15 cellular contexts compared by ENCODE assay signal in genomic region chr6:169863710-169864109, GRCh38.
DNase-seq lines count a peak whose midpoint lies in the region; ATAC-seq and TF ChIP-seq lines count a peak whose summit lies in the region.
"Had no signal": no experiment of that assay in that cellular context is flagged by ENCODE, and none has a peak within 500 bp of the region (broad histone marks: within the 10 kb centered on the region; RNA-seq: fewer than 3 reads in every experiment).

No MANE protein-coding gene starts in this region.

- no peak overlapping the region for H3K4ac ChIP-seq in IMR-90 (ENCODE audit: low read depth, low read length)

- H3K27ac ChIP-seq in IMR-90 (ENCODE audit: insufficient read depth, low read length) (no peak overlapping the region), vagina (no peak overlapping the region)

- no peak overlapping the region for H3K4me3 ChIP-seq in IMR-90 (ENCODE audit: insufficient read depth, low read depth, low read length)
- no peak overlapping the region for H3K4me3 ChIP-seq in vagina

- peak overlapping the region; percentile 1 for H3K27ac Mint-ChIP-seq in activated naive CD8-positive, alpha-beta T cell treated with anti-CD3 and anti-CD28 coated beads, Interleukin-2, amount 10 ng/mL, durations not matched to agents 7 days and 5 days
- no peak overlapping the region for H3K27ac Mint-ChIP-seq in activated naive CD8-positive, alpha-beta T cell treated with anti-CD3 and anti-CD28 coated beads, Interleukin-2, amount 50 U/mL, for 24 hours
- H3K27ac Mint-ChIP-seq in glutamatergic neuron (ENCODE audit: unreplicated experiment): peak overlapping the region; percentile 10
- H3K27ac Mint-ChIP-seq: B cell had no signal

- peak overlapping the region; percentile 67 for H2BK5ac ChIP-seq in IMR-90 (ENCODE audit: low read depth, low read length, poor library complexity, severe bottlenecking)

- peaks cover 16% of the 10 kb centered on the region for H3K4me1 Mint-ChIP-seq in activated naive CD8-positive, alpha-beta T cell treated with anti-CD3 and anti-CD28 coated beads, Interleukin-2, amount 10 ng/mL, durations not matched to agents 7 days and 5 days
- H3K4me1 Mint-ChIP-seq in activated naive CD8-positive, alpha-beta T cell treated with anti-CD3 and anti-CD28 coated beads, Interleukin-2, amount 50 U/mL, for 24 hours: peaks cover 15% of the 10 kb centered on the region
- peaks cover 6% of the 10 kb centered on the region for H3K4me1 Mint-ChIP-seq in glutamatergic neuron (ENCODE audit: low read depth, unreplicated experiment)
- H3K4me1 Mint-ChIP-seq: B cell had no signal

- H2AK5ac ChIP-seq in IMR-90 (ENCODE audit: low read depth, low read length): no peak overlapping the region

- H4K5ac ChIP-seq in IMR-90 (ENCODE audit: low read depth, low read length): no peak overlapping the region

- TF ChIP-seq POLR2A in IMR-90 (IDR thresholded peaks at IDR 0.05; ENCODE audit: low read depth, low read length): no peak
- no peak for TF ChIP-seq POLR2A in vagina (IDR thresholded peaks at IDR 0.05)

- H3K4me1 ChIP-seq in IMR-90 (ENCODE audit: control insufficient read depth, insufficient read depth, low read length): no peaks in the 10 kb centered on the region
- H3K4me1 ChIP-seq in vagina: peaks cover 14% of the 10 kb centered on the region

- H3K14ac ChIP-seq in IMR-90 (replicated peaks; ENCODE audit: low read depth, low read length): no peak overlapping the region

- BruUV-seq in IMR-90 (replicated peaks; lab: Mats Ljungman, UMichigan): no TSS peak

- TF ChIP-seq CTCF in IMR-90 (conservative IDR thresholded peaks at IDR 0.05; ENCODE audit: low read depth, low read length) (no peak), glutamatergic neuron (IDR thresholded peaks at IDR 0.05; ENCODE audit: partially characterized antibody, unreplicated experiment) (no peak), vagina (IDR thresholded peaks at IDR 0.05) (no peak)

- POLR2A ChIA-PET in activated naive CD8-positive, alpha-beta T cell treated with anti-CD3 and anti-CD28 coated beads, Interleukin-2, amount 10 ng/mL, durations not matched to agents 7 days and 5 days (lab: Charles Lee): no interaction called here
- POLR2A ChIA-PET in IMR-90 (lab: Charles Lee; ENCODE audit: unreplicated experiment): no interaction called here

- no peak overlapping the region for H3K9ac ChIP-seq in IMR-90 (ENCODE audit: low read depth, low read length)

- no peak for DNase-seq in activated naive CD8-positive, alpha-beta T cell treated with anti-CD3 and anti-CD28 coated beads, Interleukin-2, amount 10 ng/mL, durations not matched to agents 7 days and 5 days
- no peak for DNase-seq in activated naive CD8-positive, alpha-beta T cell treated with anti-CD3 and anti-CD28 coated beads, Interleukin-2, amount 50 U/mL, for 24 hours
- DNase-seq in IMR-90: no peak
- no peak for DNase-seq in glutamatergic neuron
- peak; percentile 25 to 67 for DNase-seq in vagina (ENCODE audit: extremely low spot score in 2 of 2)
- DNase-seq in mucosa of gallbladder (ENCODE audit: low spot score): no peak
- DNase-seq in RKO (ENCODE audit: low spot score): no peak
- DNase-seq in COLO829 (ENCODE audit: low spot score): no peak
- DNase-seq: 8988T; CD4-positive, alpha-beta memory T cell; Karpas-422; NCI-H1436; NCI-H1930; NCI-H524 treated with DMSO at 0.1 percent for 48 hours had no signal

- H2BK20ac ChIP-seq in IMR-90 (ENCODE audit: low read depth, low read length): no peak overlapping the region

- H2AFZ ChIP-seq in IMR-90 (replicated peaks; ENCODE audit: low read length, poor library complexity): no peak overlapping the region

- no peak for ATAC-seq in activated naive CD8-positive, alpha-beta T cell treated with anti-CD3 and anti-CD28 coated beads, Interleukin-2, amount 10 ng/mL, durations not matched to agents 7 days and 5 days (ENCODE audit: low read depth)
- no peak for ATAC-seq in activated naive CD8-positive, alpha-beta T cell treated with anti-CD3 and anti-CD28 coated beads, Interleukin-2, amount 50 U/mL, for 24 hours
- ATAC-seq in IMR-90 (ENCODE audit: low read depth): no peak

- WGBS in IMR-90 (ENCODE audit: extremely low coverage in 2 of 2, insufficient read length in 1 of 2), 2 experiments: 71% methylated on average over 2 of the region's 3 CpGs; no CpG with 5 or more reads in 1 of the 2 experiments

- H2BK120ac ChIP-seq in IMR-90 (ENCODE audit: low read depth, low read length): no peak overlapping the region

- in situ Hi-C loops in IMR-90 (cut with MboI; ENCODE audit: low sequenced_read_pairs): no loop called here

- H3K18ac ChIP-seq in IMR-90 (ENCODE audit: low read depth, low read length): no peak overlapping the region

- H3K27me3 Mint-ChIP-seq in activated naive CD8-positive, alpha-beta T cell treated with anti-CD3 and anti-CD28 coated beads, Interleukin-2, amount 10 ng/mL, durations not matched to agents 7 days and 5 days: no peaks in the 10 kb centered on the region
- H3K27me3 Mint-ChIP-seq in activated naive CD8-positive, alpha-beta T cell treated with anti-CD3 and anti-CD28 coated beads, Interleukin-2, amount 50 U/mL, for 24 hours: no peaks in the 10 kb centered on the region
- H3K27me3 Mint-ChIP-seq in glutamatergic neuron (ENCODE audit: unreplicated experiment): peaks cover 8% of the 10 kb centered on the region
- H3K27me3 Mint-ChIP-seq: CD4-positive, alpha-beta memory T cell had no signal

- H3K36me3 ChIP-seq in IMR-90 (ENCODE audit: control insufficient read depth, insufficient read depth, low read length): no peaks in the 10 kb centered on the region
- no peaks in the 10 kb centered on the region for H3K36me3 ChIP-seq in vagina

- CTCF ChIA-PET in IMR-90 (lab: Yijun Ruan, JAX): no interaction called here

- H4K20me1 ChIP-seq in IMR-90 (ENCODE audit: insufficient read depth, low read length): no peaks in the 10 kb centered on the region

- no peaks in the 10 kb centered on the region for H3K9me1 ChIP-seq in IMR-90 (ENCODE audit: insufficient read depth, low read length)

- no peak overlapping the region for H2AK9ac ChIP-seq in IMR-90 (replicated peaks; ENCODE audit: low read depth, low read length, poor library complexity)

- H3K9me3 ChIP-seq in IMR-90 (ENCODE audit: control insufficient read depth, insufficient read depth, low read length) (peaks cover 55% of the 10 kb centered on the region), vagina (no peaks in the 10 kb centered on the region)

- H4K91ac ChIP-seq in IMR-90 (ENCODE audit: insufficient read depth, low read depth, low read length): no peak overlapping the region

- dilution Hi-C loops in IMR-90 (cut with HindIII; ENCODE audit: low sequenced_read_pairs, unreplicated experiment): no loop called here

- H4K8ac ChIP-seq in IMR-90 (ENCODE audit: low read depth in 2 of 2, low read length in 2 of 2): no peak overlapping the region

- intact Hi-C loops in IMR-90 (cut with micrococcal nuclease) (no loop called here), vagina (cut with DNase I) (no loop called here)

- TF ChIP-seq RAD21 in IMR-90 (IDR thresholded peaks at IDR 0.05; ENCODE audit: low read length): no peak

- H3K23ac ChIP-seq in IMR-90 (ENCODE audit: low read depth, low read length): no peak overlapping the region

- H2BK15ac ChIP-seq in IMR-90 (ENCODE audit: low read depth, low read length): no peak overlapping the region

- no peak overlapping the region for H3K4me2 ChIP-seq in IMR-90 (ENCODE audit: low read depth, low read length)

- H3K56ac ChIP-seq in IMR-90 (ENCODE audit: extremely low read depth, insufficient read depth, low read length): no peak overlapping the region

- H3K36me3 Mint-ChIP-seq in activated naive CD8-positive, alpha-beta T cell treated with anti-CD3 and anti-CD28 coated beads, Interleukin-2, amount 10 ng/mL, durations not matched to agents 7 days and 5 days: peaks cover 2% of the 10 kb centered on the region
- no peaks in the 10 kb centered on the region for H3K36me3 Mint-ChIP-seq in activated naive CD8-positive, alpha-beta T cell treated with anti-CD3 and anti-CD28 coated beads, Interleukin-2, amount 50 U/mL, for 24 hours (ENCODE audit: low read depth)
- H3K36me3 Mint-ChIP-seq in glutamatergic neuron (ENCODE audit: unreplicated experiment): peaks cover 6% of the 10 kb centered on the region
- H3K36me3 Mint-ChIP-seq: CD4-positive, alpha-beta memory T cell had no signal

- H3K4me3 Mint-ChIP-seq in activated naive CD8-positive, alpha-beta T cell treated with anti-CD3 and anti-CD28 coated beads, Interleukin-2, amount 10 ng/mL, durations not matched to agents 7 days and 5 days: no peak overlapping the region
- H3K4me3 Mint-ChIP-seq in activated naive CD8-positive, alpha-beta T cell treated with anti-CD3 and anti-CD28 coated beads, Interleukin-2, amount 50 U/mL, for 24 hours: no peak overlapping the region
- H3K4me3 Mint-ChIP-seq in glutamatergic neuron (ENCODE audit: unreplicated experiment): no peak overlapping the region
- H3K4me3 Mint-ChIP-seq: B cell; CD4-positive, alpha-beta memory T cell had no signal

- H3K27me3 ChIP-seq in IMR-90 (ENCODE audit: control insufficient read depth, insufficient read depth, low read length) (no peaks in the 10 kb centered on the region), vagina (no peaks in the 10 kb centered on the region)

- H3K9me3 Mint-ChIP-seq in activated naive CD8-positive, alpha-beta T cell treated with anti-CD3 and anti-CD28 coated beads, Interleukin-2, amount 10 ng/mL, durations not matched to agents 7 days and 5 days: peaks cover 6% of the 10 kb centered on the region
- peaks cover 4% of the 10 kb centered on the region for H3K9me3 Mint-ChIP-seq in activated naive CD8-positive, alpha-beta T cell treated with anti-CD3 and anti-CD28 coated beads, Interleukin-2, amount 50 U/mL, for 24 hours
- H3K9me3 Mint-ChIP-seq in glutamatergic neuron (ENCODE audit: unreplicated experiment): peaks cover 2% of the 10 kb centered on the region
- H3K9me3 Mint-ChIP-seq: CD4-positive, alpha-beta memory T cell had no signal

- no peaks in the 10 kb centered on the region for H3K79me1 ChIP-seq in IMR-90 (ENCODE audit: low read depth in 1 of 2, low read length in 2 of 2)

TF ChIP-seq in IMR-90, 13 proteins besides CTCF, POLR2A, EP300 and RAD21:
- TF ChIP-seq NFE2L2 (IDR thresholded peaks at IDR 0.05; ENCODE audit: low read depth, low read length) (no peak), SMC3 (IDR thresholded peaks at IDR 0.05; ENCODE audit: low read depth, low read length) (no peak)
- TF ChIP-seq, protein P1, sequence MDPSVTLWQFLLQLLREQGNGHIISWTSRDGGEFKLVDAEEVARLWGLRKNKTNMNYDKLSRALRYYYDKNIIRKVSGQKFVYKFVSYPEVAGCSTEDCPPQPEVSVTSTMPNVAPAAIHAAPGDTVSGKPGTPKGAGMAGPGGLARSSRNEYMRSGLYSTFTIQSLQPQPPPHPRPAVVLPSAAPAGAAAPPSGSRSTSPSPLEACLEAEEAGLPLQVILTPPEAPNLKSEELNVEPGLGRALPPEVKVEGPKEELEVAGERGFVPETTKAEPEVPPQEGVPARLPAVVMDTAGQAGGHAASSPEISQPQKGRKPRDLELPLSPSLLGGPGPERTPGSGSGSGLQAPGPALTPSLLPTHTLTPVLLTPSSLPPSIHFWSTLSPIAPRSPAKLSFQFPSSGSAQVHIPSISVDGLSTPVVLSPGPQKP (IDR thresholded peaks at IDR 0.05; ENCODE audit: borderline replicate concordance, low read depth, low read length): no peak

Comparison
In these comparisons a context has a peak if more than half of its experiments do, and no peak if none do; other contexts are left out.
1. DNase-seq: peak in vagina (2 of 2); none in activated naive CD8-positive, alpha-beta T cell treated with anti-CD3 and anti-CD28 coated beads, Interleukin-2, amount 10 ng/mL, durations not matched to agents 7 days and 5 days (single experiment), activated naive CD8-positive, alpha-beta T cell treated with anti-CD3 and anti-CD28 coated beads, Interleukin-2, amount 50 U/mL, for 24 hours (single experiment), IMR-90 (single experiment), glutamatergic neuron (single experiment), mucosa of gallbladder (single experiment), RKO (single experiment) and COLO829 (single experiment).